In genomic region chr3:186452517-186452916, GRCh38 we compare ENCODE assay signal across 12 cellular contexts.
A peak's percentile ranks its signal among the peaks of the same experiment; 100 is the strongest.
DNase-seq lines count a peak whose midpoint lies in the region; TF ChIP-seq lines count a peak whose summit lies in the region.
"Had no signal": no experiment of that assay in that cellular context is flagged by ENCODE, and none has a peak within 500 bp of the region (broad histone marks: within the 10 kb centered on the region; RNA-seq: fewer than 3 reads in every experiment).

No MANE protein-coding gene starts in this region.

- TF ChIP-seq CTCF in Calu3 (IDR thresholded peaks at IDR 0.05; ENCODE audit: unreplicated experiment) (no peak), tibial nerve (IDR thresholded peaks at IDR 0.05) (no peak), glutamatergic neuron (IDR thresholded peaks at IDR 0.05; ENCODE audit: partially characterized antibody, unreplicated experiment) (no peak)

- H3K4me1 Mint-ChIP-seq in Calu3 (ENCODE audit: low read depth, unreplicated experiment), result peaks cover 17% of the 10 kb centered on the region
- H3K4me1 Mint-ChIP-seq in glutamatergic neuron (ENCODE audit: low read depth, unreplicated experiment), result peaks cover 24% of the 10 kb centered on the region

- BruUV-seq in Calu3 (replicated peaks; lab: Mats Ljungman, UMichigan), result no TSS peak

- no peaks in the 10 kb centered on the region for H3K36me3 ChIP-seq in tibial nerve

- H3K4me3 ChIP-seq in tibial nerve, result no peak overlapping the region

- H3K9me3 Mint-ChIP-seq in Calu3 (ENCODE audit: low read depth, unreplicated experiment) (no peaks in the 10 kb centered on the region), glutamatergic neuron (ENCODE audit: unreplicated experiment) (peaks cover 2% of the 10 kb centered on the region)

- DNase-seq in Calu3 (peak; percentile 77), LoVo (ENCODE audit: low spot score) (peak; percentile 89), dedifferentiated amniotic fluid mesenchymal stem cell (ENCODE audit: extremely low spot score) (peak; percentile 17), non-pigmented ciliary epithelial cell (ENCODE audit: low read depth) (peak; percentile 63), tibial nerve (ENCODE audit: low spot score in 2 of 2) (no peak), germinal center (ENCODE audit: low spot score) (no peak), glutamatergic neuron (no peak), OCI-M2 (lab: John Stamatoyannopoulos, UW; ENCODE audit: unreplicated experiment) (no peak)
- DNase-seq: amygdala, erythroblast, NCI-H1436 had no signal

- CTCF ChIA-PET in Calu3 (lab: Charles Lee), result interaction anchor here (0.7 to 1.4 kb wide), 2 partner anchors 10 to 425 kb away, joined by 3 to 5 read pairs; no protein-coding TSS in a partner anchor

- H3K4me3 Mint-ChIP-seq in Calu3 (ENCODE audit: low read depth, unreplicated experiment) (no peak overlapping the region), glutamatergic neuron (ENCODE audit: unreplicated experiment) (no peak overlapping the region)

- no peak overlapping the region for H3K27ac Mint-ChIP-seq in Calu3 (ENCODE audit: unreplicated experiment)
- no peak overlapping the region for H3K27ac Mint-ChIP-seq in glutamatergic neuron (ENCODE audit: unreplicated experiment)

- H3K4me1 ChIP-seq in tibial nerve, result no peaks in the 10 kb centered on the region
- H3K4me1 ChIP-seq: parathyroid adenoma had no signal

- no peak overlapping the region for H3K27ac ChIP-seq in tibial nerve
- H3K27ac ChIP-seq: parathyroid adenoma had no signal

- H3K27me3 ChIP-seq in tibial nerve, result no peaks in the 10 kb centered on the region

- WGBS in tibial nerve, 2 donors, result 76% methylated on average over 8 of the region's 8 CpGs

- peaks cover 42% of the 10 kb centered on the region for H3K27me3 Mint-ChIP-seq in Calu3 (ENCODE audit: unreplicated experiment)
- H3K27me3 Mint-ChIP-seq in glutamatergic neuron (ENCODE audit: unreplicated experiment), result peaks cover 3% of the 10 kb centered on the region

- intact Hi-C loops in Calu3 (cut with micrococcal nuclease; ENCODE audit: unreplicated experiment), result no loop called here

- H3K36me3 Mint-ChIP-seq in Calu3 (ENCODE audit: insufficient read depth, unreplicated experiment) (peaks cover 5% of the 10 kb centered on the region), glutamatergic neuron (ENCODE audit: unreplicated experiment) (no peaks in the 10 kb centered on the region)

- TF ChIP-seq POLR2A in tibial nerve (IDR thresholded peaks at IDR 0.05), result no peak

- no peak for TF ChIP-seq EP300 in tibial nerve (IDR thresholded peaks at IDR 0.05)

- no peaks in the 10 kb centered on the region for H3K9me3 ChIP-seq in tibial nerve

Comparison
In these comparisons a context has a peak if more than half of its experiments do, and no peak if none do; other contexts are left out.
1. DNase-seq: peak in Calu3 (single experiment), LoVo (single experiment), dedifferentiated amniotic fluid mesenchymal stem cell (single experiment) and non-pigmented ciliary epithelial cell (single experiment); none in tibial nerve (0 of 2), germinal center (single experiment), glutamatergic neuron (single experiment) and OCI-M2 (single experiment).